In the genomic region with DNA sequence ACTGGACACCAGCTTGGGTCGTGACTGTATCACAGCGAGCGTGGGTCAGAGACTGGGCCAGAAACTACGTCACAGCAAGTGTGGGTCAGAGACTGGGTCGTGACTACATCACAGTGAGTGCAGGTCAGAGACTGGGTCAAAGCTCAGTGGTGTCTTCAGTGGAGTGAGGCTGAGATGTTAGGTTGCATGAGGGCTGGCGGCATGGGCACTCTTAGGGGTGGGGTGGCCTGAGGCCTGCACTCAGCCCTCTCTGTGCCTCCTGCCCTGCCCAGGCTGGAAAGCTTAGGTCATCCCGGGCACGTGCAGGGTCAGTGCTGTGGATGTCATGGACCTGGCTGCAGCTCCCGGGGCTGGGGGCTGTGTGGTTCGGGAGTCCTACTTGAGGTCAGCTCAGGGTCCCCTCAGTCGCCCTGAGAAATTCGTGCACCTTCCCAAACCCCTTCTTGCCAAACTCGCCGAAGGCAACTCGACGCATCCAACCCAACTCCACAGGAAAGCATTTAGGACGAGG, we compare ENCODE assay signal across 12 cellular contexts. TPM values are rescaled to one million over a fixed set of nuclear protein-coding genes. Genes with fewer than 3 reads are reported as not detected.
A peak's percentile ranks its signal among the peaks of the same experiment; 100 is the strongest.
DNase-seq lines count a peak whose midpoint lies in the region; ATAC-seq and TF ChIP-seq lines count a peak whose summit lies in the region.
"Had no signal": no experiment of that assay in that cellular context is flagged by ENCODE, and none has a peak within 500 bp of the region (broad histone marks: within the 10 kb centered on the region; RNA-seq: fewer than 3 reads in every experiment).

No MANE protein-coding gene starts in this region.

- POLR2A ChIA-PET in WTC11 (lab: Charles Lee): no interaction called here

- no peak overlapping the region for H3K4me3 Mint-ChIP-seq in WTC11
- no peak overlapping the region for H3K4me3 Mint-ChIP-seq in neural crest cell
- H3K4me3 Mint-ChIP-seq in activated T-cell treated with anti-CD3 and anti-CD28 coated beads, Interleukin-2, amount 50 U/mL, for 72 hours: no peak overlapping the region
- H3K4me3 Mint-ChIP-seq: CD8-positive, alpha-beta memory T cell had no signal

- ATAC-seq in Right ventricle myocardium inferior (no peak), left ventricle myocardium superior (no peak), WTC11 (no peak)
- ATAC-seq in activated T-cell treated with anti-CD3 and anti-CD28 coated beads, Interleukin-2, amount 50 U/mL, for 72 hours (replicated peaks in 1 of 2): no peak

- H3K4me1 Mint-ChIP-seq in WTC11 (no peaks in the 10 kb centered on the region), neural crest cell (peaks cover 10% of the 10 kb centered on the region)
- no peaks in the 10 kb centered on the region for H3K4me1 Mint-ChIP-seq in activated T-cell treated with anti-CD3 and anti-CD28 coated beads, Interleukin-2, amount 50 U/mL, for 72 hours (ENCODE audit: low read depth)
- H3K4me1 Mint-ChIP-seq: CD8-positive, alpha-beta memory T cell had no signal

- H3K9me3 Mint-ChIP-seq in WTC11 (peaks cover 2% of the 10 kb centered on the region), neural crest cell (no peaks in the 10 kb centered on the region)
- no peaks in the 10 kb centered on the region for H3K9me3 Mint-ChIP-seq in activated T-cell treated with anti-CD3 and anti-CD28 coated beads, Interleukin-2, amount 50 U/mL, for 72 hours
- H3K9me3 Mint-ChIP-seq: CD8-positive, alpha-beta memory T cell had no signal

- intact Hi-C loops in Right ventricle myocardium inferior (cut with DNase I): no loop called here
- intact Hi-C loops in left ventricle myocardium superior (cut with micrococcal nuclease): no loop called here

- TF ChIP-seq CTCF in WTC11 (IDR thresholded peaks at IDR 0.05) (no peak), neural crest cell (conservative IDR thresholded peaks at IDR 0.05) (no peak)

- H3K27me3 Mint-ChIP-seq in WTC11 (ENCODE audit: low read depth) (no peaks in the 10 kb centered on the region; the same call in 1 of the 2 replicates), neural crest cell (ENCODE audit: low read depth) (peaks cover 4% of the 10 kb centered on the region)
- H3K27me3 Mint-ChIP-seq in activated T-cell treated with anti-CD3 and anti-CD28 coated beads, Interleukin-2, amount 50 U/mL, for 72 hours (ENCODE audit: low read depth): no peaks in the 10 kb centered on the region

- H3K27ac Mint-ChIP-seq in WTC11 (0 out of 2 replicates have a peak overlapping the region, but pooled peaks have one; percentile 42), neural crest cell (ENCODE audit: unreplicated experiment) (peak overlapping the region; percentile 78)
- no peak overlapping the region for H3K27ac Mint-ChIP-seq in activated T-cell treated with anti-CD3 and anti-CD28 coated beads, Interleukin-2, amount 50 U/mL, for 72 hours
- H3K27ac Mint-ChIP-seq: CD8-positive, alpha-beta memory T cell had no signal

- peak; percentile 30 for DNase-seq in Right ventricle myocardium inferior (ENCODE audit: missing footprints)
- DNase-seq in left ventricle myocardium superior: no peak
- no peak for DNase-seq in WTC11 (ENCODE audit: low spot score)
- DNase-seq in neural crest cell (ENCODE audit: low read depth, low spot score): no peak
- no peak for DNase-seq in DMS 273 (lab: John Stamatoyannopoulos, UW; ENCODE audit: unreplicated experiment)
- DNase-seq in activated T-cell treated with anti-CD3 and anti-CD28 coated beads, Interleukin-2, amount 50 U/mL, for 72 hours: no peak
- DNase-seq in cerebellar cortex (ENCODE audit: low spot score): no peak
- DNase-seq: 8988T; AML-193; Caco-2; CD8-positive, alpha-beta memory T cell; GF-D8 had no signal

- H3K36me3 Mint-ChIP-seq in WTC11: peaks cover 2% of the 10 kb centered on the region; the same call in 1 of the 2 replicates
- no peaks in the 10 kb centered on the region for H3K36me3 Mint-ChIP-seq in neural crest cell (ENCODE audit: low read depth)
- H3K36me3 Mint-ChIP-seq in activated T-cell treated with anti-CD3 and anti-CD28 coated beads, Interleukin-2, amount 50 U/mL, for 72 hours (ENCODE audit: insufficient read depth in 2 of 2): no peaks in the 10 kb centered on the region
- H3K36me3 Mint-ChIP-seq: CD8-positive, alpha-beta memory T cell had no signal

- CTCF ChIA-PET in WTC11 (lab: Charles Lee): interaction anchor here (1.1 to 2.3 kb wide), 3 partner anchors 60 to 190 kb away, joined by 3 to 10 read pairs (median 3); no protein-coding TSS in a partner anchor

TF ChIP-seq in WTC11, 78 proteins besides CTCF, POLR2A, EP300 and RAD21 (continues in another document):
- TF ChIP-seq, protein P1, sequence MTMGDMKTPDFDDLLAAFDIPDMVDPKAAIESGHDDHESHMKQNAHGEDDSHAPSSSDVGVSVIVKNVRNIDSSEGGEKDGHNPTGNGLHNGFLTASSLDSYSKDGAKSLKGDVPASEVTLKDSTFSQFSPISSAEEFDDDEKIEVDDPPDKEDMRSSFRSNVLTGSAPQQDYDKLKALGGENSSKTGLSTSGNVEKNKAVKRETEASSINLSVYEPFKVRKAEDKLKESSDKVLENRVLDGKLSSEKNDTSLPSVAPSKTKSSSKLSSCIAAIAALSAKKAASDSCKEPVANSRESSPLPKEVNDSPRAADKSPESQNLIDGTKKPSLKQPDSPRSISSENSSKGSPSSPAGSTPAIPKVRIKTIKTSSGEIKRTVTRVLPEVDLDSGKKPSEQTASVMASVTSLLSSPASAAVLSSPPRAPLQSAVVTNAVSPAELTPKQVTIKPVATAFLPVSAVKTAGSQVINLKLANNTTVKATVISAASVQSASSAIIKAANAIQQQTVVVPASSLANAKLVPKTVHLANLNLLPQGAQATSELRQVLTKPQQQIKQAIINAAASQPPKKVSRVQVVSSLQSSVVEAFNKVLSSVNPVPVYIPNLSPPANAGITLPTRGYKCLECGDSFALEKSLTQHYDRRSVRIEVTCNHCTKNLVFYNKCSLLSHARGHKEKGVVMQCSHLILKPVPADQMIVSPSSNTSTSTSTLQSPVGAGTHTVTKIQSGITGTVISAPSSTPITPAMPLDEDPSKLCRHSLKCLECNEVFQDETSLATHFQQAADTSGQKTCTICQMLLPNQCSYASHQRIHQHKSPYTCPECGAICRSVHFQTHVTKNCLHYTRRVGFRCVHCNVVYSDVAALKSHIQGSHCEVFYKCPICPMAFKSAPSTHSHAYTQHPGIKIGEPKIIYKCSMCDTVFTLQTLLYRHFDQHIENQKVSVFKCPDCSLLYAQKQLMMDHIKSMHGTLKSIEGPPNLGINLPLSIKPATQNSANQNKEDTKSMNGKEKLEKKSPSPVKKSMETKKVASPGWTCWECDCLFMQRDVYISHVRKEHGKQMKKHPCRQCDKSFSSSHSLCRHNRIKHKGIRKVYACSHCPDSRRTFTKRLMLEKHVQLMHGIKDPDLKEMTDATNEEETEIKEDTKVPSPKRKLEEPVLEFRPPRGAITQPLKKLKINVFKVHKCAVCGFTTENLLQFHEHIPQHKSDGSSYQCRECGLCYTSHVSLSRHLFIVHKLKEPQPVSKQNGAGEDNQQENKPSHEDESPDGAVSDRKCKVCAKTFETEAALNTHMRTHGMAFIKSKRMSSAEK (CRISPR knock-in tag; IDR thresholded peaks at IDR 0.05; ENCODE audit: borderline replicate concordance): no peak
- TF ChIP-seq FOXK1 (CRISPR knock-in tag; IDR thresholded peaks at IDR 0.05): no peak
- no peak for TF ChIP-seq ZNF396 (CRISPR knock-in tag; IDR thresholded peaks at IDR 0.05; ENCODE audit: borderline replicate concordance)
- TF ChIP-seq, protein P2, sequence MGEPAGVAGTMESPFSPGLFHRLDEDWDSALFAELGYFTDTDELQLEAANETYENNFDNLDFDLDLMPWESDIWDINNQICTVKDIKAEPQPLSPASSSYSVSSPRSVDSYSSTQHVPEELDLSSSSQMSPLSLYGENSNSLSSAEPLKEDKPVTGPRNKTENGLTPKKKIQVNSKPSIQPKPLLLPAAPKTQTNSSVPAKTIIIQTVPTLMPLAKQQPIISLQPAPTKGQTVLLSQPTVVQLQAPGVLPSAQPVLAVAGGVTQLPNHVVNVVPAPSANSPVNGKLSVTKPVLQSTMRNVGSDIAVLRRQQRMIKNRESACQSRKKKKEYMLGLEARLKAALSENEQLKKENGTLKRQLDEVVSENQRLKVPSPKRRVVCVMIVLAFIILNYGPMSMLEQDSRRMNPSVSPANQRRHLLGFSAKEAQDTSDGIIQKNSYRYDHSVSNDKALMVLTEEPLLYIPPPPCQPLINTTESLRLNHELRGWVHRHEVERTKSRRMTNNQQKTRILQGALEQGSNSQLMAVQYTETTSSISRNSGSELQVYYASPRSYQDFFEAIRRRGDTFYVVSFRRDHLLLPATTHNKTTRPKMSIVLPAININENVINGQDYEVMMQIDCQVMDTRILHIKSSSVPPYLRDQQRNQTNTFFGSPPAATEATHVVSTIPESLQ (CRISPR knock-in tag; IDR thresholded peaks at IDR 0.05): no peak
- TF ChIP-seq, protein P3, sequence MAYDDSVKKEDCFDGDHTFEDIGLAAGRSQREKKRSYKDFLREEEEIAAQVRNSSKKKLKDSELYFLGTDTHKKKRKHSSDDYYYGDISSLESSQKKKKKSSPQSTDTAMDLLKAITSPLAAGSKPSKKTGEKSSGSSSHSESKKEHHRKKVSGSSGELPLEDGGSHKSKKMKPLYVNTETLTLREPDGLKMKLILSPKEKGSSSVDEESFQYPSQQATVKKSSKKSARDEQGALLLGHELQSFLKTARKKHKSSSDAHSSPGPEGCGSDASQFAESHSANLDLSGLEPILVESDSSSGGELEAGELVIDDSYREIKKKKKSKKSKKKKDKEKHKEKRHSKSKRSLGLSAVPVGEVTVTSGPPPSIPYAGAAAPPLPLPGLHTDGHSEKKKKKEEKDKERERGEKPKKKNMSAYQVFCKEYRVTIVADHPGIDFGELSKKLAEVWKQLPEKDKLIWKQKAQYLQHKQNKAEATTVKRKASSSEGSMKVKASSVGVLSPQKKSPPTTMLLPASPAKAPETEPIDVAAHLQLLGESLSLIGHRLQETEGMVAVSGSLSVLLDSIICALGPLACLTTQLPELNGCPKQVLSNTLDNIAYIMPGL (CRISPR knock-in tag; IDR thresholded peaks at IDR 0.05): no peak
- no peak for TF ChIP-seq ATF1 (CRISPR knock-in tag; IDR thresholded peaks at IDR 0.05)

RNA-seq across cellular contexts. Expression of a gene that starts 19.0 kb away (rescaled TPM):
- total RNA-seq in Right ventricle myocardium inferior (not detected), left ventricle myocardium superior (not detected), WTC11 (2021) (0.34 to 0.39 TPM (median 0.35 TPM) in 3 replicates), neural crest cell (0.12 and 0.32 TPM in 2 replicates)
- not detected for total RNA-seq in activated T-cell treated with anti-CD3 and anti-CD28 coated beads, Interleukin-2, amount 50 U/mL, for 72 hours
- total RNA-seq: Caco-2; CD8-positive, alpha-beta memory T cell had no signal

RNA-seq across cellular contexts. Expression of a gene that starts 34.5 kb away (rescaled TPM):
- total RNA-seq in Right ventricle myocardium inferior (0.49 TPM), left ventricle myocardium superior (0.20 TPM), WTC11 (2021) (1.7 to 2.0 TPM (median 1.8 TPM) in 3 replicates), neural crest cell (0.18 and 0.54 TPM in 2 replicates)
- total RNA-seq in activated T-cell treated with anti-CD3 and anti-CD28 coated beads, Interleukin-2, amount 50 U/mL, for 72 hours: not detected
- total RNA-seq: CD8-positive, alpha-beta memory T cell had no signal
